In the genomic region with DNA sequence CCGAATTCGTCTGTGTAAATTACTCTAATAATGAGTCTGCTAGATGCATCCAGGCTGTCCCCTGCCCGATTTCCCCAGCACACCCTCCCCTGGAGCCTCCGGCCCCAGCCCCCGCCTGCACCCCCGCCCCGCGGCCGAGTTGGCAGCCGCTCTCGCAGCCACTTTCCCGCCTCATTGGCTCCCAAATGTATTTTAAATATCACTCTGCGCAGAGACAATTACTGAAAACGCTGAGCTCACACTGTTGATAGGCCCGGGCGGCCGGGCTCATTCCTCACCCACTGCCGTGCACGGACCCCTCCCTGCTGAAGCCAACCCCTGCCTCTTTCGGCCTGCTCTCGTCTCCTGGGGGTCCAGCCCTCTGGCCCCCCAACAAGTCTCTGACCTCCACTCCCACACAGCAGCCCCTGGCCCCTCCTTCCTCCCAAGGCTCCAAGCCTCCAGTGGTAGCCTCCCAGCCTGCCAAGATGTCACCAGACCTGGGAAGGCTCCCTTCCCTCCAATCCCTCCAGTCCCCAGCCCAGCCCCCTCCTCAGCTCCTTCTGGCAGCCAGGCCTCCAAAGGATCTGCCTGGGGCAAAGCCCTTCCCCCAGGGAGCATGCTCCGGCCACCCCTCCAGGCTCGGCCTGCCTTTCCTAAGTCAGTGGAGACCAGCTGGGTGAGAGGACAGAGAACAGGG, we compare ENCODE assay signal across 1 cellular context.
TF ChIP-seq lines count a peak whose summit lies in the region.

No MANE protein-coding gene starts in this region.

TF ChIP-seq in IMR-90, 13 proteins besides CTCF, POLR2A, EP300 and RAD21:
- TF ChIP-seq MAFK (IDR thresholded peaks at IDR 0.05; ENCODE audit: low read depth, low read length) (no peak), BHLHE40 (IDR thresholded peaks at IDR 0.05; ENCODE audit: low read depth, low read length) (no peak)
